Comparison of ENCODE assay signal across 17 cellular contexts in the genomic region with DNA sequence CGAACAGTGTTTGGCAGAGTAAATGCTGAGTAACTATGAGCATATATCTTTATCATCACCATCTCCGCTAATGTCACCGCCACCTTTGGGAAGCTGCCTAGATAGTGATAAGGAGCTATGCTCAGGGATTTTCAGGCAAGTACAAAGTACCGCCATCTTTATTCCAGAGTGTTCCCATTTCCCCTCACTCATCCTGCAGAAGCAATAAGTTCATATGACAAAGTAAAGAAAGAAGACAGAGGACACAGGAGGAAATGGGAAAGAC.
"Had no signal": no experiment of that assay in that cellular context is flagged by ENCODE, and none has a peak within 500 bp of the region (broad histone marks: within the 10 kb centered on the region; RNA-seq: fewer than 3 reads in every experiment).

No MANE protein-coding gene starts in this region.

- H3K9ac ChIP-seq: neural progenitor cell had no signal

- H2AFZ ChIP-seq: neural progenitor cell had no signal

- H3K4me2 ChIP-seq: neural progenitor cell had no signal

- H3K9me3 ChIP-seq: ascending aorta, left ventricle myocardium inferior, pancreas, suprapubic skin, upper lobe of left lung had no signal

- H3K9me3 Mint-ChIP-seq: activated naive CD8-positive, alpha-beta T cell treated with anti-CD3 and anti-CD28 coated beads, Interleukin-2, amount 50 U/mL, for 24 hours had no signal

- H3K4me3 Mint-ChIP-seq: activated naive CD4-positive, alpha-beta T cell treated with anti-CD3 and anti-CD28 coated beads for 36 hours; activated naive CD8-positive, alpha-beta T cell treated with anti-CD3 and anti-CD28 coated beads, Interleukin-2, amount 50 U/mL, for 24 hours; neural progenitor cell had no signal

- H3K27ac Mint-ChIP-seq: activated naive CD4-positive, alpha-beta T cell treated with anti-CD3 and anti-CD28 coated beads for 36 hours; activated naive CD8-positive, alpha-beta T cell treated with anti-CD3 and anti-CD28 coated beads, Interleukin-2, amount 50 U/mL, for 24 hours; activated T-helper 2 cell treated with anti-CD3 and anti-CD28 coated beads, Interferon-gamma antibody, Interleukin-2, Interleukin-4, amounts not matched to agents 10 μg/mL and 5 μg/mL and 100 μg/mL, durations not matched to agents 14 hours and 24 hours and 36 hours; neural progenitor cell had no signal

- H3K4me3 ChIP-seq: ascending aorta, left ventricle myocardium inferior, neural progenitor cell, pancreas, smooth muscle cell, suprapubic skin, upper lobe of left lung had no signal

- H3K27ac ChIP-seq: epithelial cell of prostate, neural progenitor cell had no signal

- H3K27me3 ChIP-seq: ascending aorta, neural progenitor cell, pancreas, suprapubic skin, upper lobe of left lung had no signal

- DNase-seq: activated CD4-positive, alpha-beta T cell treated with anti-CD3 and anti-CD28 coated beads, Interleukin-2, amount 50 U/mL, for 4 hours; activated CD4-positive, CD25-positive, alpha-beta regulatory T cell treated with anti-CD3 and anti-CD28 coated beads, Interleukin-2, amount 50 U/mL, for 72 hours; activated naive CD4-positive, alpha-beta T cell treated with anti-CD3 and anti-CD28 coated beads for 36 hours; activated naive CD8-positive, alpha-beta T cell treated with anti-CD3 and anti-CD28 coated beads, Interleukin-2, amount 50 U/mL, for 24 hours; activated T-cell treated with anti-CD3 and anti-CD28 coated beads, Interleukin-2, amount 50 U/mL, for 1 hour; left ventricle myocardium inferior; pancreas; right cardiac atrium; stimulated activated naive CD8-positive, alpha-beta T cell treated with anti-CD3 and anti-CD28 coated beads, Interleukin-15, Interleukin-2, amounts not matched to agents 100 U/mL and 50 U/mL, for 24 hours; T-helper 9 cell; upper lobe of left lung had no signal

- H3K27me3 Mint-ChIP-seq: activated naive CD8-positive, alpha-beta T cell treated with anti-CD3 and anti-CD28 coated beads, Interleukin-2, amount 50 U/mL, for 24 hours had no signal

- FAIRE-seq: pancreas had no signal

- H3K36me3 ChIP-seq: neural progenitor cell, pancreas had no signal
